ENCODE assay signal across 1 cellular context in genomic region chr1:35768350-35769187, GRCh38.
A peak's percentile ranks its signal among the peaks of the same experiment; 100 is the strongest.
TF ChIP-seq lines count a peak whose summit lies in the region.

No MANE protein-coding gene starts in this region.

TF ChIP-seq in HepG2, 621 proteins besides CTCF, POLR2A, EP300 and RAD21:
- no peak for TF ChIP-seq ZFP62 (CRISPR knock-in tag; IDR thresholded peaks at IDR 0.05)
- TF ChIP-seq NFE2L2 (IDR thresholded peaks at IDR 0.05; ENCODE audit: low read length), result no peak
- 0 out of 2 replicates have a peak, but pooled peaks have one; percentile 3 for TF ChIP-seq ZNF264 (CRISPR knock-in tag; IDR thresholded peaks at IDR 0.05)
- TF ChIP-seq, protein P1, sequence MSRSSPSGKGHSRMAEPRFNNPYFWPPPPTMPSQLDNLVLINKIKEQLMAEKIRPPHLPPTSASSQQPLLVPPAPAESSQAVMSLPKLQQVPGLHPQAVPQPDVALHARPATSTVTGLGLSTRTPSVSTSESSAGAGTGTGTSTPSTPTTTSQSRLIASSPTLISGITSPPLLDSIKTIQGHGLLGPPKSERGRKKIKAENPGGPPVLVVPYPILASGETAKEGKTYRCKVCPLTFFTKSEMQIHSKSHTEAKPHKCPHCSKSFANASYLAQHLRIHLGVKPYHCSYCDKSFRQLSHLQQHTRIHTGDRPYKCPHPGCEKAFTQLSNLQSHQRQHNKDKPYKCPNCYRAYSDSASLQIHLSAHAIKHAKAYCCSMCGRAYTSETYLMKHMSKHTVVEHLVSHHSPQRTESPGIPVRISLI (CRISPR knock-in tag; IDR thresholded peaks at IDR 0.05; ENCODE audit: borderline replicate concordance), result peak; percentile 57; the same call in 1 of the 2 replicates
- TF ChIP-seq ZNF335 (CRISPR knock-in tag; IDR thresholded peaks at IDR 0.05), result 0 out of 2 replicates have a peak, but pooled peaks have one; percentile 3
- TF ChIP-seq ZBTB38 (CRISPR knock-in tag; IDR thresholded peaks at IDR 0.05), result no peak
- TF ChIP-seq, protein P2, sequence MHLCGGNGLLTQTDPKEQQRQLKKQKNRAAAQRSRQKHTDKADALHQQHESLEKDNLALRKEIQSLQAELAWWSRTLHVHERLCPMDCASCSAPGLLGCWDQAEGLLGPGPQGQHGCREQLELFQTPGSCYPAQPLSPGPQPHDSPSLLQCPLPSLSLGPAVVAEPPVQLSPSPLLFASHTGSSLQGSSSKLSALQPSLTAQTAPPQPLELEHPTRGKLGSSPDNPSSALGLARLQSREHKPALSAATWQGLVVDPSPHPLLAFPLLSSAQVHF (CRISPR knock-in tag; IDR thresholded peaks at IDR 0.05), result no peak
- no peak for TF ChIP-seq ZNF577 (CRISPR knock-in tag; IDR thresholded peaks at IDR 0.05; ENCODE audit: borderline replicate concordance, low read depth)
- TF ChIP-seq, protein P3, sequence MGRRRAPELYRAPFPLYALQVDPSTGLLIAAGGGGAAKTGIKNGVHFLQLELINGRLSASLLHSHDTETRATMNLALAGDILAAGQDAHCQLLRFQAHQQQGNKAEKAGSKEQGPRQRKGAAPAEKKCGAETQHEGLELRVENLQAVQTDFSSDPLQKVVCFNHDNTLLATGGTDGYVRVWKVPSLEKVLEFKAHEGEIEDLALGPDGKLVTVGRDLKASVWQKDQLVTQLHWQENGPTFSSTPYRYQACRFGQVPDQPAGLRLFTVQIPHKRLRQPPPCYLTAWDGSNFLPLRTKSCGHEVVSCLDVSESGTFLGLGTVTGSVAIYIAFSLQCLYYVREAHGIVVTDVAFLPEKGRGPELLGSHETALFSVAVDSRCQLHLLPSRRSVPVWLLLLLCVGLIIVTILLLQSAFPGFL (CRISPR knock-in tag; IDR thresholded peaks at IDR 0.05), result no peak
- TF ChIP-seq ZNF800 (CRISPR knock-in tag; IDR thresholded peaks at IDR 0.05), result 0 out of 2 replicates have a peak, but pooled peaks have one; percentile 13
- no peak for TF ChIP-seq KLF9 (CRISPR knock-in tag; IDR thresholded peaks at IDR 0.05; ENCODE audit: low read depth)
- TF ChIP-seq U2AF1 (optimal IDR thresholded peaks at IDR 0.05; ENCODE audit: low read depth, low read length), result no peak
- no peak for TF ChIP-seq SOX5 (CRISPR knock-in tag; IDR thresholded peaks at IDR 0.05; ENCODE audit: borderline replicate concordance)
- TF ChIP-seq, protein P4, sequence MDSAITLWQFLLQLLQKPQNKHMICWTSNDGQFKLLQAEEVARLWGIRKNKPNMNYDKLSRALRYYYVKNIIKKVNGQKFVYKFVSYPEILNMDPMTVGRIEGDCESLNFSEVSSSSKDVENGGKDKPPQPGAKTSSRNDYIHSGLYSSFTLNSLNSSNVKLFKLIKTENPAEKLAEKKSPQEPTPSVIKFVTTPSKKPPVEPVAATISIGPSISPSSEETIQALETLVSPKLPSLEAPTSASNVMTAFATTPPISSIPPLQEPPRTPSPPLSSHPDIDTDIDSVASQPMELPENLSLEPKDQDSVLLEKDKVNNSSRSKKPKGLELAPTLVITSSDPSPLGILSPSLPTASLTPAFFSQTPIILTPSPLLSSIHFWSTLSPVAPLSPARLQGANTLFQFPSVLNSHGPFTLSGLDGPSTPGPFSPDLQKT (CRISPR knock-in tag; IDR thresholded peaks at IDR 0.05; ENCODE audit: borderline replicate concordance), result no peak
- TF ChIP-seq WIZ (CRISPR knock-in tag; IDR thresholded peaks at IDR 0.05), result no peak
- TF ChIP-seq, protein P5, sequence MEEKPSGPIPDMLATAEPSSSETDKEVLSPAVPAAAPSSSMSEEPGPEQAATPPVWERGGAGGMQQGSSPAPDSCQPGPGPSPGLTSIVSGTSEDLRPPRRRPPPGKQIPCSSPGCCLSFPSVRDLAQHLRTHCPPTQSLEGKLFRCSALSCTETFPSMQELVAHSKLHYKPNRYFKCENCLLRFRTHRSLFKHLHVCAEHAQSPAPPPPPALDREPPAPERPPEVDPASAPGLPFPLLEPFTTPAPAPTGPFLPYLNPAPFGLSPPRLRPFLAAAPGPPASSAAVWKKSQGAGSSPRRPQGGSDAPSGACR (CRISPR knock-in tag; IDR thresholded peaks at IDR 0.05), result no peak
- no peak for TF ChIP-seq ZNF724P (CRISPR knock-in tag; IDR thresholded peaks at IDR 0.05; ENCODE audit: borderline replicate concordance)
